ENCODE assay signal across 8 cellular contexts in the genomic region with DNA sequence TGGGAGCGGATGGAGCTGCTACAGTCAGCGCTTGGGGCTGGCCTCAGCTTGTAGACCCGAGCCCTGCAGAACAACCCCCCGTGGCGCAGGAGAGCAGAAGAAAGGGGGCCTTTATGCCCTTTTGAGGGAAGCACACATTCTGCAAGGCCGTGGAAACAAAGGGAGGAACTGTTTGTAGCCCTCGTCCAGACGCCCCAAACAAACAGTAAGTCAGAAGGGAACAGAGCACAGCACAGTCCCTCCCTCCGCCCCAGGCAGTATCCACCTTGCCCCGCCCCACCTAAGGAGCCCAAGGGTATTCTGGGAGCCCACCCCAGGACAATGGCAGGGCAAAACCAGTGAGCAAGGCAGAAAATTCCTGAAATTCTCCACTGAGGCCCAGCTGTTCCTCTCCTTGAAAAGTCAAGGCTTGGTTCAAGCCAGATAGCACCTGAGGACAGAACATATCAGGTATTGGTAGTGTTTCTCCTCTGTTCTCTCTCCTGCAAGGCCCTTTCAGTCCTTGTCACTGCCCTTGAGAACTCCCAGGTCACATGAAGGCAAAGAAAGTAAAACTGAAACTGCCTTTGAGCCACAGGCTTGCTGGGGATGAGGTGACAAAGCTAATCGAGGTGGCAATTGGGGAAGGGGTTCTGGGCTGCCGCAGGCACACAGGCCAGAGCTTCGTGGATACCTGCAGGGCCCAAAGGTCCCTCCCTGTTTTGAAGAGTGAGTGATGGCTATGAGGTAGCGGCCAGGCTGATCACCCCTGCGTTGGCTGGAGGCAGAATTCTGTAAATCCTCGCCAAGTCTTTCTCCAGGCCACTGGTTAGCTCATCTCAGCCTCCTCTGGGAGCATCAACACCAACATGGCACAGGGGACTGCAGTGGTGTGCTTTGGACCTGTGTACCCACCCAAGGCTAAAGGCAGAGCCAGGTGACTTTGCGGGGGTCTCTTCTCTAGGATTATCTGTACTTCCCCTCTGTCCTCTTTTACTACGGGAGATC. TPM values are rescaled to one million over a fixed set of nuclear protein-coding genes. Genes with fewer than 3 reads are reported as not detected.
DNase-seq lines count a peak whose midpoint lies in the region; ATAC-seq and TF ChIP-seq lines count a peak whose summit lies in the region.

No MANE protein-coding gene starts in this region.

- H3K36me3 Mint-ChIP-seq in CD14-positive monocyte, result peaks cover 15 to 26% of the 10 kb centered on the region in 2 donors

- peak; percentile 70 for ATAC-seq in HG03439 (IDR thresholded peaks at IDR 0.05; ENCODE audit: unreplicated experiment)
- peak; percentile 82 for ATAC-seq in mucosa of descending colon

- H3K9me3 Mint-ChIP-seq in CD14-positive monocyte, result peaks cover 0 to 11% (median 6%) of the 10 kb centered on the region in 7 donors

- no peaks in the 10 kb centered on the region for H3K36me3 ChIP-seq in mucosa of descending colon (ENCODE audit: low read depth)

- H3K27me3 Mint-ChIP-seq in CD14-positive monocyte (ENCODE audit: low read depth in 3 of 3), result no peaks in the 10 kb centered on the region

- H3K4me1 ChIP-seq in mucosa of descending colon (ENCODE audit: low read depth), result peaks cover 34% of the 10 kb centered on the region

- no peak for TF ChIP-seq CTCF in CD14-positive monocyte (IDR thresholded peaks at IDR 0.05)
- no peak for TF ChIP-seq CTCF in epithelial cell of proximal tubule (conservative IDR thresholded peaks at IDR 0.05; ENCODE audit: low read depth, low read length)
- TF ChIP-seq CTCF in mucosa of descending colon (IDR thresholded peaks at IDR 0.05), result no peak

- peak overlapping the region; percentile 92 to 96 for H3K4me3 Mint-ChIP-seq in CD14-positive monocyte

- H3K27ac Mint-ChIP-seq in CD14-positive monocyte, result peak overlapping the region; percentile 97 to 99 (median 98)

- peaks cover 59% of the 10 kb centered on the region for H3K4me1 Mint-ChIP-seq in CD14-positive monocyte

- DNase-seq in CD14-positive monocyte (ENCODE audit: low spot score) (peak; percentile 67), GM19240 (ENCODE audit: insufficient read length, low spot score) (peak; percentile 80), NOMO-1 treated with dmso at 0.1 percent for 144 hours (lab: John Stamatoyannopoulos, UW; ENCODE audit: unreplicated experiment) (peak; percentile 83), activated T-cell treated with anti-CD3 and anti-CD28 coated beads for 1 hour (ENCODE audit: low read depth) (peak; percentile 49), epithelial cell of proximal tubule (ENCODE audit: low read depth) (no peak), mucosa of descending colon (peak; percentile 81 to 88 (median 81))
- DNase-seq in stimulated activated CD8-positive, alpha-beta memory T cell treated with anti-CD3 and anti-CD28 coated beads, Interleukin-4, amount 100 ng/mL, for 1 hour (ENCODE audit: low read depth in 2 of 2, low spot score in 1 of 2), result peak; percentile 25 to 29

- intact Hi-C loops in CD14-positive monocyte (cut with micrococcal nuclease), result no loop called here
- intact Hi-C loops in mucosa of descending colon (cut with DNase I, micrococcal nuclease), result no loop called here

- H3K4me3 ChIP-seq in epithelial cell of proximal tubule (ENCODE audit: low read depth, low read length), result peak overlapping the region; percentile 84
- peak overlapping the region; percentile 43 for H3K4me3 ChIP-seq in mucosa of descending colon

- no peaks in the 10 kb centered on the region for H3K9me3 ChIP-seq in mucosa of descending colon

RNA-seq across cellular contexts. Expression of a gene that starts 0.5 kb away (rescaled TPM):
- 10 to 100 TPM; 54.9 to 66.0 TPM for polyA plus RNA-seq in CD14-positive monocyte
- total RNA-seq in epithelial cell of proximal tubule, result 21.6 and 27.9 TPM in 2 replicates
- total RNA-seq in mucosa of descending colon, result 100 to 1,000 TPM in 2 of 3 donors, 10 to 100 TPM in 1; 94.0 to 149 (median 114) TPM

RNA-seq across cellular contexts. Expression of a gene that starts 53.9 kb away (rescaled TPM):
- 10 to 100 TPM in 1 of 2 donors, 1 to 10 TPM in 1; 7.9 to 10.1 TPM for polyA plus RNA-seq in CD14-positive monocyte
- total RNA-seq in epithelial cell of proximal tubule (3.6 and 3.7 TPM in 2 replicates), mucosa of descending colon (10 to 100 TPM; 25.0 to 41.5 (median 27.2) TPM)
